ENCODE assay signal across 24 cellular contexts in genomic region chr10:131745591-131745990, GRCh38.
"Had no signal": no experiment of that assay in that cellular context is flagged by ENCODE, and none has a peak within 500 bp of the region (broad histone marks: within the 10 kb centered on the region; RNA-seq: fewer than 3 reads in every experiment).

No MANE protein-coding gene starts in this region.

- H3K4me3 Mint-ChIP-seq: mesothelial cell of epicardium; stimulated activated naive B cell treated with anti-CD40 and anti-IgM and Interleukin-4, amounts not matched to agents 10 μg/mL and 1 μg/mL and 100 μg/mL, for 72 hours; stimulated activated naive CD8-positive, alpha-beta T cell treated with anti-CD3 and anti-CD28 coated beads, Interleukin-15, Interleukin-2, amounts not matched to agents 100 ng/mL and 50 ng/mL, for 24 hours had no signal

- H3K36me3 Mint-ChIP-seq: mesothelial cell of epicardium; naive B cell; stimulated activated naive B cell treated with anti-CD40 and anti-IgM and Interleukin-4, amounts not matched to agents 10 μg/mL and 1 μg/mL and 100 μg/mL, for 72 hours had no signal

- H3K9me3 ChIP-seq: gastrocnemius medialis, heart left ventricle, mucosa of descending colon, psoas muscle, spleen, thoracic aorta, tibial nerve, upper lobe of left lung had no signal

- H3K4me3 ChIP-seq: dorsolateral prefrontal cortex, gastrocnemius medialis, heart left ventricle, hepatocyte, mucosa of descending colon, psoas muscle, skin epidermis, spleen, thoracic aorta, tibial nerve, upper lobe of left lung had no signal

- DNase-seq: effector CD4-positive, alpha-beta T cell; gastrocnemius medialis; mesenchymal stem cell; mucosa of descending colon; naive B cell; right cardiac atrium; spleen; stimulated activated CD4-positive, alpha-beta T cell treated with anti-CD3 and anti-CD28 coated beads, Interleukin-15, amount 100 ng/mL, for 24 hours; stimulated activated CD4-positive, alpha-beta T cell treated with anti-CD3 and anti-CD28 coated beads, Interleukin-2, amount 100 ng/mL, for 48 hours; stimulated activated naive B cell treated with anti-CD40 and anti-IgM and Interleukin-4, amounts not matched to agents 10 μg/mL and 1 μg/mL and 100 μg/mL, for 72 hours had no signal

- ATAC-seq: gastrocnemius medialis; heart left ventricle; left lobe of liver; mucosa of descending colon; psoas muscle; right cardiac atrium; stimulated activated naive B cell treated with anti-CD40 and anti-IgM and Interleukin-4, amounts not matched to agents 10 μg/mL and 1 μg/mL and 100 μg/mL, for 72 hours had no signal

- H3K4me1 ChIP-seq: gastrocnemius medialis, psoas muscle, upper lobe of left lung had no signal

- H3K27ac ChIP-seq: dorsolateral prefrontal cortex, gastrocnemius medialis, heart left ventricle, hepatocyte, psoas muscle, skin epidermis, spleen, thoracic aorta, tibial nerve, upper lobe of left lung had no signal

- H3K9me3 Mint-ChIP-seq: naive B cell; stimulated activated naive B cell treated with anti-CD40 and anti-IgM and Interleukin-4, amounts not matched to agents 10 μg/mL and 1 μg/mL and 100 μg/mL, for 72 hours; stimulated activated naive CD8-positive, alpha-beta T cell treated with anti-CD3 and anti-CD28 coated beads, Interleukin-15, Interleukin-2, amounts not matched to agents 100 ng/mL and 50 ng/mL, for 24 hours had no signal

- FAIRE-seq: colon, kidney, urothelium cell line had no signal

- H3K4me2 ChIP-seq: hepatocyte had no signal

- H3K27ac Mint-ChIP-seq: mesothelial cell of epicardium; stimulated activated naive B cell treated with anti-CD40 and anti-IgM and Interleukin-4, amounts not matched to agents 10 μg/mL and 1 μg/mL and 100 μg/mL, for 72 hours; stimulated activated naive CD8-positive, alpha-beta T cell treated with anti-CD3 and anti-CD28 coated beads, Interleukin-15, Interleukin-2, amounts not matched to agents 100 ng/mL and 50 ng/mL, for 24 hours had no signal

- H3K27me3 ChIP-seq: hepatocyte, tibial nerve, upper lobe of left lung had no signal

- H3K36me3 ChIP-seq: gastrocnemius medialis, heart left ventricle, spleen, thoracic aorta, tibial nerve, upper lobe of left lung had no signal

- H2AFZ ChIP-seq: hepatocyte had no signal

- H3K79me2 ChIP-seq: hepatocyte had no signal
